ENCODE assay signal across 29 cellular contexts in genomic region chr1:54708385-54708784, GRCh38.
"Had no signal": no experiment of that assay in that cellular context is flagged by ENCODE, and none has a peak within 500 bp of the region (broad histone marks: within the 10 kb centered on the region; RNA-seq: fewer than 3 reads in every experiment).

No MANE protein-coding gene starts in this region.

- H3K27ac ChIP-seq: dorsolateral prefrontal cortex, epithelial cell of prostate, esophagus muscularis mucosa, lower lobe of right lung, pancreas, testis, tibial artery, upper lobe of left lung had no signal

- H3K4me1 Mint-ChIP-seq: immature natural killer cell, natural killer cell had no signal

- H3K4me3 ChIP-seq: dorsolateral prefrontal cortex, esophagus muscularis mucosa, lower lobe of right lung, pancreas, smooth muscle cell, testis, tibial artery, upper lobe of left lung had no signal

- ATAC-seq: left colon, left ventricle myocardium superior, lower lobe of right lung, natural killer cell, pancreas, sciatic nerve had no signal

- H3K4me3 Mint-ChIP-seq: immature natural killer cell, natural killer cell had no signal

- H3K9me3 ChIP-seq: esophagus muscularis mucosa, lower lobe of right lung, pancreas, testis, tibial artery, upper lobe of left lung had no signal

- H3K27me3 ChIP-seq: dorsolateral prefrontal cortex, esophagus muscularis mucosa, pancreas, testis, tibial artery, upper lobe of left lung had no signal

- H3K36me3 ChIP-seq: lower lobe of right lung, pancreas, upper lobe of left lung had no signal

- H3K4me1 ChIP-seq: esophagus muscularis mucosa, lower lobe of right lung, pancreas, testis, tibial artery, upper lobe of left lung had no signal

- H3K36me3 Mint-ChIP-seq: immature natural killer cell, natural killer cell had no signal

- FAIRE-seq: pancreas, urothelium cell line had no signal

- H3K27ac Mint-ChIP-seq: natural killer cell had no signal

- DNase-seq: cerebellar nuclear complex; dorsolateral prefrontal cortex; effector CD4-positive, alpha-beta T cell; foreskin melanocyte; hypothalamus; immature natural killer cell; islet precursor cell; kidney glomerular epithelial cell; left colon; left ventricle myocardium superior; lower lobe of right lung; natural killer cell; occipital lobe; pancreas; retina; stimulated activated CD4-positive, alpha-beta T cell treated with anti-CD3 and anti-CD28 coated beads, Interleukin-12 subunit alpha, Interleukin-12 subunit beta, amount 100 ng/mL, for 4 hours; stimulated activated CD4-positive, alpha-beta T cell treated with anti-CD3 and anti-CD28 coated beads, Interleukin-1b, Interleukin-23, amount 100 ng/mL, for 48 hours; stimulated activated CD4-positive, alpha-beta T cell treated with anti-CD3 and anti-CD28 coated beads, Interleukin-4, amount 100 ng/mL, for 1 hour; stimulated activated CD8-positive, alpha-beta memory T cell treated with anti-CD3 and anti-CD28 coated beads, Interleukin-4, amount 100 ng/mL, for 48 hours; stimulated activated naive CD4-positive, alpha-beta T cell; substantia nigra; testis; tibial artery; upper lobe of left lung had no signal

- H3K9me3 Mint-ChIP-seq: natural killer cell had no signal
